In genomic region chr5:181248277-181248676, GRCh38 we compare ENCODE assay signal across 1 cellular context.
TF ChIP-seq lines count a peak whose summit lies in the region.

No MANE protein-coding gene starts in this region.

TF ChIP-seq in endothelial cell of umbilical vein, 7 proteins besides CTCF, POLR2A, EP300 and RAD21:
- TF ChIP-seq EZH2 (IDR thresholded peaks at IDR 0.05; ENCODE audit: borderline replicate concordance, low read depth, low read length, severe bottlenecking): no peak
- TF ChIP-seq FOS (IDR thresholded peaks at IDR 0.05; ENCODE audit: borderline replicate concordance, insufficient read depth, low read length): no peak
- TF ChIP-seq MYC (IDR thresholded peaks at IDR 0.05; ENCODE audit: low read depth, low read length): no peak
- TF ChIP-seq POLR2AphosphoS5 (IDR thresholded peaks at IDR 0.05; ENCODE audit: insufficient read depth, low read depth, low read length): no peak
